Comparison of ENCODE assay signal across 22 cellular contexts in the genomic region with DNA sequence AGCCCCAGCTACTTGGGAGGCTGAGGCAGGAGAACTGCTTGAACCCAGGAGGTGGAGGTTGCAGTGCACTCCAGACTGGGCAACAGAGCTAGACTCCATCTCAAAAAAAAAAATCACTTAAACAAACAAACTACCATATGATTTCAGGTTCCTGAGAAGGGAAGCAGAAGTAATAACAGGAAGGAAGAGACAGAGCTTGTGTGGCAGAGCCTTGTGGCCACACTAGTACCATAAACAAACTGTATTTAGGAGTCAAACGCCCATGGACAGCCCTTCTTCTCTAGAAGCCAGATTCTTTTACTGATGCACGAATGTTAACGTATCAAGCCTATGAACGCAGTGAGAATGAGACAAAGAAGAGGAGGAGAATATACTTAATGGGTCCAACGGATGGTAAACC. TPM values are rescaled to one million over a fixed set of nuclear protein-coding genes. Genes with fewer than 3 reads are reported as not detected.
DNase-seq lines count a peak whose midpoint lies in the region; ATAC-seq, FAIRE-seq and TF ChIP-seq lines count a peak whose summit lies in the region.
"Had no signal": no experiment of that assay in that cellular context is flagged by ENCODE, and none has a peak within 500 bp of the region (broad histone marks: within the 10 kb centered on the region; RNA-seq: fewer than 3 reads in every experiment).

No MANE protein-coding gene starts in this region.

- no peak for TF ChIP-seq EP300 in HepG2 (IDR thresholded peaks at IDR 0.05; ENCODE audit: low read depth in 2 of 2, low read length in 2 of 2)
- no peak for TF ChIP-seq EP300 in HepG2 (CRISPR knock-in tag; IDR thresholded peaks at IDR 0.05; ENCODE audit: borderline replicate concordance)

- H3K9me3 Mint-ChIP-seq in natural killer cell = no peaks in the 10 kb centered on the region
- no peaks in the 10 kb centered on the region for H3K9me3 Mint-ChIP-seq in natural killer cell treated with Interleukin-12 subunit alpha and Interleukin-12 subunit beta and Interleukin-15 and Interleukin-18, amount 100 ng/mL, for 72 hours
- no peaks in the 10 kb centered on the region for H3K9me3 Mint-ChIP-seq in endodermal cell
- H3K9me3 Mint-ChIP-seq: type B pancreatic cell had no signal

- no peak for FAIRE-seq in HepG2 (lab: Jason Lieb, UNC)
- FAIRE-seq in H54 (lab: Jason Lieb, UNC) = no peak
- FAIRE-seq: colon, TTC549 had no signal

- H3K4me3 Mint-ChIP-seq in natural killer cell (peak overlapping the region; percentile 19), endodermal cell (no peak overlapping the region)
- no peak overlapping the region for H3K4me3 Mint-ChIP-seq in natural killer cell treated with Interleukin-12 subunit alpha and Interleukin-12 subunit beta and Interleukin-15 and Interleukin-18, amount 100 ng/mL, for 72 hours
- H3K4me3 Mint-ChIP-seq: type B pancreatic cell had no signal

- H3K9me3 ChIP-seq in HepG2 (ENCODE audit: low read length) = no peaks in the 10 kb centered on the region
- H3K9me3 ChIP-seq in endodermal cell (ENCODE audit: control insufficient read depth, low read length) = no peaks in the 10 kb centered on the region
- H3K9me3 ChIP-seq: Caco-2 had no signal

- CTCF ChIA-PET in HepG2 (lab: Yijun Ruan, JAX; ENCODE audit: low intra/inter-chr PET ratio, low total read pairs) = no interaction called here

- no peak for TF ChIP-seq POLR2A in HepG2 (IDR thresholded peaks at IDR 0.05; ENCODE audit: insufficient read depth in 1 of 2, low read depth in 2 of 2, low read length in 2 of 2)
- no peak for TF ChIP-seq POLR2A in H54 (IDR thresholded peaks at IDR 0.05; ENCODE audit: low read depth, low read length)

- WGBS in HepG2 (ENCODE audit: low lambda C conversion rate) = 98% methylated on average over 5 of the region's 5 CpGs
- WGBS in endodermal cell (ENCODE audit: insufficient coverage in 1 of 2, insufficient read length in 1 of 2), 2 experiments = 94 to 100% methylated on average over 4 to 5 of the region's 5 CpGs

- in situ Hi-C loops in HepG2 (cut with HindIII; ENCODE audit: extremely low pct_ligation_motif_present, low pct_unique_long_range_greater_than_20kb) = loop anchor here (25.0 kb wide), 1 partner anchor 158 kb away; no protein-coding TSS in a partner anchor

- H3K27ac ChIP-seq in HepG2 (ENCODE audit: extremely low read length, insufficient read depth, low read length) = no peak overlapping the region
- H3K27ac ChIP-seq in endodermal cell (ENCODE audit: low read depth, low read length) = no peak overlapping the region

- peak overlapping the region; percentile 29 to 49 for H3K27ac Mint-ChIP-seq in natural killer cell
- H3K27ac Mint-ChIP-seq in natural killer cell treated with Interleukin-12 subunit alpha and Interleukin-12 subunit beta and Interleukin-15 and Interleukin-18, amount 100 ng/mL, for 72 hours = no peak overlapping the region
- H3K27ac Mint-ChIP-seq in endodermal cell = no peak overlapping the region
- H3K27ac Mint-ChIP-seq: type B pancreatic cell had no signal

- peaks cover 62% of the 10 kb centered on the region for H3K79me2 ChIP-seq in HepG2 (ENCODE audit: insufficient read depth, low read length)

- H3K4me2 ChIP-seq in HepG2 (ENCODE audit: low read depth, low read length) = no peak overlapping the region

- peaks cover 10 to 28% of the 10 kb centered on the region in 2 experiments for H3K36me3 ChIP-seq in HepG2 (replicated peaks in 1 of 2; ENCODE audit: control insufficient read depth in 1 of 2, insufficient read depth in 2 of 2, low read length in 2 of 2)
- H3K36me3 ChIP-seq in endodermal cell (ENCODE audit: control insufficient read depth, insufficient read depth, low read length) = peaks cover 17% of the 10 kb centered on the region

- H3K9ac ChIP-seq in HepG2 (ENCODE audit: insufficient read depth, low read depth, low read length) = no peak overlapping the region
- H3K9ac ChIP-seq in endodermal cell (ENCODE audit: extremely low read depth, low read length, poor library complexity, severe bottlenecking) = no peak overlapping the region

- peak in 1 of 3 donors; percentile 52 for ATAC-seq in natural killer cell
- no peak for ATAC-seq in natural killer cell treated with Interleukin-12 subunit alpha and Interleukin-12 subunit beta and Interleukin-15 and Interleukin-18, amount 100 ng/mL, for 72 hours
- ATAC-seq in HepG2 = no peak
- ATAC-seq: PC-3 had no signal

- no TSS peak for BruUV-seq in HepG2 (replicated peaks; lab: Mats Ljungman, UMichigan)

- H3K27me3 Mint-ChIP-seq in natural killer cell (ENCODE audit: low read depth in 2 of 2) = no peaks in the 10 kb centered on the region
- no peaks in the 10 kb centered on the region for H3K27me3 Mint-ChIP-seq in natural killer cell treated with Interleukin-12 subunit alpha and Interleukin-12 subunit beta and Interleukin-15 and Interleukin-18, amount 100 ng/mL, for 72 hours
- H3K27me3 Mint-ChIP-seq in endodermal cell (ENCODE audit: insufficient read depth) = no peaks in the 10 kb centered on the region
- H3K27me3 Mint-ChIP-seq: type B pancreatic cell had no signal

- H4K20me1 ChIP-seq in HepG2 (ENCODE audit: insufficient read depth, low read length) = peaks cover 6% of the 10 kb centered on the region

- TF ChIP-seq CTCF in natural killer cell (IDR thresholded peaks at IDR 0.05) (no peak), HepG2 (CRISPR knock-in tag; IDR thresholded peaks at IDR 0.05) (no peak), endodermal cell (conservative IDR thresholded peaks at IDR 0.05) (no peak)

- no peak for TF ChIP-seq RAD21 in HepG2 (CRISPR knock-in tag; IDR thresholded peaks at IDR 0.05)

- peaks cover 8% of the 10 kb centered on the region for H3K4me1 ChIP-seq in HepG2 (ENCODE audit: insufficient read depth, low read length)
- H3K4me1 ChIP-seq in endodermal cell (ENCODE audit: control insufficient read depth, insufficient read depth, low read length) = no peaks in the 10 kb centered on the region

- H3K36me3 Mint-ChIP-seq in natural killer cell (no peaks in the 10 kb centered on the region), endodermal cell (ENCODE audit: low read depth) (peaks cover 22% of the 10 kb centered on the region)
- peaks cover 25% of the 10 kb centered on the region for H3K36me3 Mint-ChIP-seq in natural killer cell treated with Interleukin-12 subunit alpha and Interleukin-12 subunit beta and Interleukin-15 and Interleukin-18, amount 100 ng/mL, for 72 hours

- POLR2A ChIA-PET in HepG2 (lab: Yijun Ruan, JAX) = interaction anchor here (1.2 kb wide), 1 partner anchor 9 kb away, joined by 3 read pairs; no protein-coding TSS in a partner anchor

- H2AFZ ChIP-seq in HepG2 (ENCODE audit: low read length) = no peak overlapping the region

- H3K27me3 ChIP-seq in HepG2 (ENCODE audit: control insufficient read depth in 1 of 2, insufficient read depth in 2 of 2, low read length in 2 of 2) = no peaks in the 10 kb centered on the region
- H3K27me3 ChIP-seq in endodermal cell (ENCODE audit: control insufficient read depth, insufficient read depth, low read length, poor library complexity, severe bottlenecking) = no peaks in the 10 kb centered on the region

- H3K4me1 Mint-ChIP-seq in natural killer cell = peaks cover 59 to 67% of the 10 kb centered on the region in 2 donors
- peaks cover 36 to 40% of the 10 kb centered on the region in 2 donors for H3K4me1 Mint-ChIP-seq in natural killer cell treated with Interleukin-12 subunit alpha and Interleukin-12 subunit beta and Interleukin-15 and Interleukin-18, amount 100 ng/mL, for 72 hours (ENCODE audit: low read depth in 2 of 2)
- H3K4me1 Mint-ChIP-seq in endodermal cell = no peaks in the 10 kb centered on the region

- intact Hi-C loops in natural killer cell (cut with micrococcal nuclease) = no loop called here
- intact Hi-C loops in HepG2 (cut with micrococcal nuclease; ENCODE audit: unreplicated experiment) = no loop called here

- H3K4me3 ChIP-seq in HepG2 (replicated peaks in 1 of 3; ENCODE audit: insufficient read depth in 1 of 3, low read depth in 2 of 3, low read length in 3 of 3) (no peak overlapping the region), endodermal cell (ENCODE audit: low read length) (no peak overlapping the region)

- no peak for DNase-seq in natural killer cell
- no peak for DNase-seq in natural killer cell treated with Interleukin-12 subunit alpha and Interleukin-12 subunit beta and Interleukin-15 and Interleukin-18, amount 100 ng/mL, for 72 hours (ENCODE audit: low spot score)
- peak; percentile 68 for DNase-seq in NOMO-1 treated with dmso at 0.1 percent for 144 hours (lab: John Stamatoyannopoulos, UW; ENCODE audit: unreplicated experiment)
- no peak for DNase-seq in HepG2 (ENCODE audit: low spot score)
- DNase-seq in H54 (ENCODE audit: insufficient read length, low spot score) = no peak
- no peak for DNase-seq in SK-N-DZ (ENCODE audit: low spot score)
- no peak for DNase-seq in endodermal cell
- no peak for DNase-seq in iPS-NIHi11 (ENCODE audit: low spot score)
- DNase-seq: activated CD4-positive, alpha-beta T cell treated with anti-CD3 and anti-CD28 coated beads, Interleukin-2, amount 50 U/mL, for 4 hours; activated naive CD4-positive, alpha-beta T cell treated with anti-CD3 and anti-CD28 coated beads, Interleukin-2, amount 50 U/mL, for 16 hours; Caco-2; EL; H7; hypothalamus; NCI-H1092; NCI-H2107; NCI-H524 treated with DMSO at 0.1 percent for 48 hours; PC-3; stimulated activated naive CD4-positive, alpha-beta T cell treated with Interleukin-2 at 50 U/mL for 16 hours had no signal

RNA-seq across cellular contexts. Expression of a gene that starts 12.0 kb away (rescaled TPM):
- total RNA-seq in natural killer cell = 10 to 100 TPM; 46.3 to 64.5 (median 54.2) TPM
- 10 to 100 TPM; 19.1 to 21.5 TPM for total RNA-seq in natural killer cell treated with Interleukin-12 subunit alpha and Interleukin-12 subunit beta and Interleukin-15 and Interleukin-18, amount 100 ng/mL, for 72 hours
- total RNA-seq in HepG2 (2016; rRNA removed; fragmentation: Illumina TruSeq; extraction: Trizol) = 17.4 and 18.6 TPM in 2 replicates
- total RNA-seq in HepG2 (2016; cell fraction: cytosol; rRNA removed; fragmentation: Illumina TruSeq; extraction: Trizol; ENCODE audit: low read depth) = 2.5 and 2.7 TPM in 2 replicates
- total RNA-seq in HepG2 (2016; cell fraction: insoluble cytoplasmic fraction; rRNA removed; fragmentation: Illumina TruSeq; extraction: Trizol) = 17.6 and 17.8 TPM in 2 replicates
- total RNA-seq in HepG2 (2016; cell fraction: membrane; rRNA removed; fragmentation: Illumina TruSeq; extraction: Trizol) = 8.5 and 10.1 TPM in 2 replicates
- total RNA-seq in HepG2 (2016; cell fraction: nucleus; rRNA removed; fragmentation: Illumina TruSeq; extraction: Trizol) = 29.2 and 29.6 TPM in 2 replicates
- 10.0 and 10.2 TPM in 2 replicates for polyA plus RNA-seq in HepG2 (2011; rRNA removed)
- polyA plus RNA-seq in HepG2 (2011; cell fraction: cytosol; rRNA removed) = 4.3 and 6.3 TPM in 2 replicates
- polyA plus RNA-seq in HepG2 (2011; cell fraction: nucleus; rRNA removed) = 10.5 and 10.7 TPM in 2 replicates
- polyA plus RNA-seq in HepG2 (2012) = 11.6 and 14.6 TPM in 2 replicates
- 1.1 TPM in 2 replicates for polyA plus RNA-seq in HepG2 (2016; cell fraction: cytosol; fragmentation: Illumina TruSeq; extraction: Trizol; ENCODE audit: low read depth)
- 13.3 and 14.3 TPM in 2 replicates for polyA plus RNA-seq in HepG2 (2016; cell fraction: insoluble cytoplasmic fraction; fragmentation: Illumina TruSeq; extraction: Trizol; ENCODE audit: low read depth)
- polyA plus RNA-seq in HepG2 (2016; cell fraction: membrane; fragmentation: Illumina TruSeq; extraction: Trizol; ENCODE audit: low read depth) = 4.3 and 4.6 TPM in 2 replicates
- 16.0 and 20.6 TPM in 2 replicates for polyA plus RNA-seq in HepG2 (2016; cell fraction: nucleus; fragmentation: Illumina TruSeq; extraction: Trizol; ENCODE audit: insufficient read depth, low read depth)
- polyA minus RNA-seq in HepG2 (2011; rRNA and poly(A)+ RNA removed; ENCODE audit: low replicate concordance) = 6.1 and 8.6 TPM in 2 replicates
- 8.5 and 9.8 TPM in 2 replicates for polyA minus RNA-seq in HepG2 (2011; cell fraction: cytosol; rRNA and poly(A)+ RNA removed)
- polyA minus RNA-seq in HepG2 (2011; cell fraction: nucleus; rRNA and poly(A)+ RNA removed) = 79.1 and 87.2 TPM in 2 replicates
- 5.1 and 8.9 TPM in 2 replicates for polyA plus RNA-seq in SK-N-DZ (2014; cell fraction: cytosol; rRNA removed)
- 5.8 and 7.4 TPM in 2 replicates for polyA plus RNA-seq in SK-N-DZ (2014; cell fraction: nucleus; rRNA removed)
- total RNA-seq in endodermal cell = 10 to 100 TPM; 12.4 to 16.2 TPM
- 11.9 TPM for polyA plus RNA-seq in endodermal cell (2013, experiment 1 of 2)
- polyA plus RNA-seq in endodermal cell (2013, experiment 2 of 2) = 12.6 TPM

Comparison
In these comparisons a context has a peak if more than half of its experiments do, and no peak if none do; other contexts are left out.
1. H3K27ac Mint-ChIP-seq: peak in natural killer cell (2 of 2); none in natural killer cell treated with Interleukin-12 subunit alpha and Interleukin-12 subunit beta and Interleukin-15 and Interleukin-18, amount 100 ng/mL, for 72 hours (0 of 2) and endodermal cell (single experiment).